In genomic region chr6:73452107-73452461, GRCh38 we compare ENCODE assay signal across 7 cellular contexts. TPM values are rescaled to one million over a fixed set of nuclear protein-coding genes. Genes with fewer than 3 reads are reported as not detected.
DNase-seq lines count a peak whose midpoint lies in the region; ATAC-seq and TF ChIP-seq lines count a peak whose summit lies in the region.

TSS of gene CGAS (minus strand) at chr6:73452297. CDS start at chr6:73452181, 116 bp downstream.

- no peaks in the 10 kb centered on the region for H3K36me3 Mint-ChIP-seq in osteocyte (ENCODE audit: unreplicated experiment)

- peak within 1 kb of the TSS; percentile 67 for H3K4me3 Mint-ChIP-seq in osteocyte (ENCODE audit: unreplicated experiment)

- BruUV-seq in Panc1 (replicated peaks; lab: Mats Ljungman, UMichigan), result TSS peak; percentile 77

- ATAC-seq in GM18519 (IDR thresholded peaks at IDR 0.05; ENCODE audit: low FRiP score, unreplicated experiment) (peak; percentile 50), HG02973 (IDR thresholded peaks at IDR 0.05; ENCODE audit: unreplicated experiment) (peak; percentile 63), Panc1 (peak; percentile 92), gastroesophageal sphincter (peak; percentile 85)

- H3K27me3 ChIP-seq in Panc1 (ENCODE audit: control insufficient read depth, insufficient read depth, low read length), result no peaks in the 10 kb centered on the region
- peaks cover 6% of the 10 kb centered on the region for H3K27me3 ChIP-seq in gastroesophageal sphincter
- H3K27me3 ChIP-seq in tibial artery, result no peaks in the 10 kb centered on the region

- H3K4me3 ChIP-seq in Panc1 (ENCODE audit: low read depth in 2 of 2, low read length in 2 of 2), result peak within 1 kb of the TSS; percentile 76 to 95
- peak within 1 kb of the TSS; percentile 70 to 78 for H3K4me3 ChIP-seq in gastroesophageal sphincter
- peak within 1 kb of the TSS; percentile 62 to 83 for H3K4me3 ChIP-seq in tibial artery

- CTCF ChIA-PET in Panc1 (lab: Charles Lee), result no interaction called here

- H3K27ac Mint-ChIP-seq in osteocyte (ENCODE audit: unreplicated experiment), result no peak within 1 kb of the TSS

- in situ Hi-C loops in Panc1 (cut with HindIII; ENCODE audit: low pct_unique_long_range_greater_than_20kb, low sequenced_read_pairs), result no loop called here

- H3K9me3 Mint-ChIP-seq in osteocyte (ENCODE audit: unreplicated experiment), result no peaks in the 10 kb centered on the region

- H3K27ac ChIP-seq in Panc1 (ENCODE audit: low read length) (peak within 1 kb of the TSS; percentile 99), gastroesophageal sphincter (peak within 1 kb of the TSS; percentile 14 to 83 (median 78)), tibial artery (peak within 1 kb of the TSS; percentile 75 to 87)

- peaks cover 4% of the 10 kb centered on the region; the same call in 1 of the 2 replicates for H3K4me1 ChIP-seq in Panc1 (ENCODE audit: control insufficient read depth, insufficient read depth, low read length)
- H3K4me1 ChIP-seq in gastroesophageal sphincter, result peaks cover 0 to 35% (median 0%) of the 10 kb centered on the region in 3 donors
- peaks cover 0 to 23% (median 2%) of the 10 kb centered on the region in 4 donors for H3K4me1 ChIP-seq in tibial artery

- peaks cover 7% of the 10 kb centered on the region for H3K4me1 Mint-ChIP-seq in osteocyte (ENCODE audit: unreplicated experiment)

- WGBS in gastroesophageal sphincter (ENCODE audit: low coverage in 1 of 2), 2 donors, result 13% methylated on average over 7 of the region's 23 CpGs; no CpG with 5 or more reads in 1 of the 2 donors

- POLR2A ChIA-PET in Panc1 (lab: Charles Lee), result interaction anchor here (0.6 to 2.5 kb wide), 4 partner anchors 10 to 91 kb away, joined by 3 to 12 read pairs (median 6); partner anchors contain the start of gene MTO1

- H3K36me3 ChIP-seq in Panc1 (ENCODE audit: control insufficient read depth, insufficient read depth, low read length) (0 out of 2 replicates have a peak, but pooled peaks cover 2% of the 10 kb centered on the region), gastroesophageal sphincter (no peaks in the 10 kb centered on the region), tibial artery (no peaks in the 10 kb centered on the region)

- H3K9me3 ChIP-seq in Panc1 (ENCODE audit: control insufficient read depth, insufficient read depth, low read depth, low read length), result no peaks in the 10 kb centered on the region
- no peaks in the 10 kb centered on the region for H3K9me3 ChIP-seq in gastroesophageal sphincter
- H3K9me3 ChIP-seq in tibial artery, result no peaks in the 10 kb centered on the region

- DNase-seq in Panc1 (ENCODE audit: low read depth, low spot score) (peak; percentile 46), activated gamma-delta T cell treated with Interleukin-2 at 50 U/mL for 16 hours (peak; percentile 57), osteocyte (ENCODE audit: extremely low spot score, unreplicated experiment) (no peak), tibial artery (peak; percentile 78 to 85)

- intact Hi-C loops in Panc1 (cut with micrococcal nuclease; ENCODE audit: unreplicated experiment), result no loop called here
- intact Hi-C loops in tibial artery (cut with DNase I; ENCODE audit: low total_unique reads), result no loop called here

- TF ChIP-seq EP300 in gastroesophageal sphincter (IDR thresholded peaks at IDR 0.05), result no peak

- TF ChIP-seq CTCF in Panc1 (IDR thresholded peaks at IDR 0.05), result no peak
- TF ChIP-seq CTCF in gastroesophageal sphincter (IDR thresholded peaks at IDR 0.05), result no peak
- TF ChIP-seq CTCF in osteocyte (IDR thresholded peaks at IDR 0.05), result no peak
- no peak for TF ChIP-seq CTCF in tibial artery (IDR thresholded peaks at IDR 0.05)

- H3K27me3 Mint-ChIP-seq in osteocyte (ENCODE audit: unreplicated experiment), result peaks cover 2% of the 10 kb centered on the region

- TF ChIP-seq POLR2A in gastroesophageal sphincter (IDR thresholded peaks at IDR 0.05), result no peak

RNA-seq across cellular contexts. Expression of gene CGAS, which starts in this region (rescaled TPM):
- total RNA-seq in Panc1 (2021; ENCODE audit: unreplicated experiment) (38.4 TPM), gastroesophageal sphincter (1 to 10 TPM; 3.4 to 5.5 (median 4.4) TPM), osteocyte (0.37 and 0.59 TPM in 2 replicates)
- polyA plus RNA-seq in Panc1 (2012; ENCODE audit: insufficient read length), result 13.0 TPM
